ENCODE assay signal across 1 cellular context in the genomic region with DNA sequence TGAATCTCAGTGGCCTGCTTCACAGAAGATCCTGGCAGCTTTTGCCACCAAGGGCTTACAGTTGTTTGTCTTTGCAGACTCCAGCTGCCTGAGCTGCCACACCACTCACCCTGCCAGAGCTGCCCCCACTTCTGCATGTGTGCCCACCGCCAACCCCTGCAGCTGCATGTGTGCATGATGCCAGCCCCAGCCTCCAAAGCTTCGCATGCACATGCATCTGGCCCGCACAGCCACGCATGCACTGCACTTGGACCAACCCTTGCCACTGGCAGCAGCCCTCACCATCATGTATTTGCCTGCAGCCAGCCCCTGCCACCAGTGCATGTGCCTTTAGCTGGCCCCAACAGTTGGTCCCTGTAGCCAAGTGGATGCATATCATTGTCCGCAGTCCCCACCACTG.
TF ChIP-seq lines count a peak whose summit lies in the region.

No MANE protein-coding gene starts in this region.

TF ChIP-seq in IMR-90, 13 proteins besides CTCF, POLR2A, EP300 and RAD21:
- TF ChIP-seq SMC3 (IDR thresholded peaks at IDR 0.05; ENCODE audit: low read depth, low read length) (no peak), BHLHE40 (IDR thresholded peaks at IDR 0.05; ENCODE audit: low read depth, low read length) (no peak), CEBPB (IDR thresholded peaks at IDR 0.05; ENCODE audit: low read depth, low read length) (no peak), MAZ (IDR thresholded peaks at IDR 0.05; ENCODE audit: borderline replicate concordance, low read depth, low read length) (no peak), NFE2L2 (IDR thresholded peaks at IDR 0.05; ENCODE audit: low read depth, low read length) (no peak), CHD1 (IDR thresholded peaks at IDR 0.05; ENCODE audit: low read depth, low read length) (no peak), RCOR1 (IDR thresholded peaks at IDR 0.05; ENCODE audit: insufficient replicate concordance, low read length) (no peak), FOS (IDR thresholded peaks at IDR 0.05; ENCODE audit: low read depth, low read length) (no peak), RFX5 (IDR thresholded peaks at IDR 0.05; ENCODE audit: low read depth, low read length) (no peak), MXI1 (IDR thresholded peaks at IDR 0.05; ENCODE audit: borderline replicate concordance, low read depth, low read length) (no peak), MAFK (IDR thresholded peaks at IDR 0.05; ENCODE audit: low read depth, low read length) (no peak)
- TF ChIP-seq, protein P1, sequence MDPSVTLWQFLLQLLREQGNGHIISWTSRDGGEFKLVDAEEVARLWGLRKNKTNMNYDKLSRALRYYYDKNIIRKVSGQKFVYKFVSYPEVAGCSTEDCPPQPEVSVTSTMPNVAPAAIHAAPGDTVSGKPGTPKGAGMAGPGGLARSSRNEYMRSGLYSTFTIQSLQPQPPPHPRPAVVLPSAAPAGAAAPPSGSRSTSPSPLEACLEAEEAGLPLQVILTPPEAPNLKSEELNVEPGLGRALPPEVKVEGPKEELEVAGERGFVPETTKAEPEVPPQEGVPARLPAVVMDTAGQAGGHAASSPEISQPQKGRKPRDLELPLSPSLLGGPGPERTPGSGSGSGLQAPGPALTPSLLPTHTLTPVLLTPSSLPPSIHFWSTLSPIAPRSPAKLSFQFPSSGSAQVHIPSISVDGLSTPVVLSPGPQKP (IDR thresholded peaks at IDR 0.05; ENCODE audit: borderline replicate concordance, low read depth, low read length) = no peak
- TF ChIP-seq, protein P2, sequence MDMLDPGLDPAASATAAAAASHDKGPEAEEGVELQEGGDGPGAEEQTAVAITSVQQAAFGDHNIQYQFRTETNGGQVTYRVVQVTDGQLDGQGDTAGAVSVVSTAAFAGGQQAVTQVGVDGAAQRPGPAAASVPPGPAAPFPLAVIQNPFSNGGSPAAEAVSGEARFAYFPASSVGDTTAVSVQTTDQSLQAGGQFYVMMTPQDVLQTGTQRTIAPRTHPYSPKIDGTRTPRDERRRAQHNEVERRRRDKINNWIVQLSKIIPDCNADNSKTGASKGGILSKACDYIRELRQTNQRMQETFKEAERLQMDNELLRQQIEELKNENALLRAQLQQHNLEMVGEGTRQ (IDR thresholded peaks at IDR 0.05; ENCODE audit: low read depth, low read length) = no peak
